ENCODE assay signal across 35 cellular contexts in the genomic region with DNA sequence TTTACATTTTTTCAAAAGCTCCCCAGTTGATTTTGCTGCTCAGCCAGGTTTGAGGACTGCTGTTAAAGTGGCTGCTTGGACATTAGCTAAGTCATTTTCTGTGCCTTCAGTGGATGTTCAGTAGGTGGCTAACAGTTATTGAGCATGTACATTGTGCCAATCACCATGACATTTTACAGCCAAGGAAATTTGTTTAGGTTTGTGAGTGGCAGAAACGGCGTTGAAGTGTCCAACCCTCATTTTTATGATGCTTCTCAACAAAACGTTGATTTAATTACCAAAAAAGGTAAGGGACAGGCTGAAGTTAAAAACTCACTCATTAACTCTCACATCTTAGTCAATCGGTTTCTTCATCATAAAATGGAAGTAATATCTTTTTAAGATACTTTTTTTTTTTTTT. TPM values are rescaled to one million over a fixed set of nuclear protein-coding genes. Genes with fewer than 3 reads are reported as not detected.
"Had no signal": no experiment of that assay in that cellular context is flagged by ENCODE, and none has a peak within 500 bp of the region (broad histone marks: within the 10 kb centered on the region; RNA-seq: fewer than 3 reads in every experiment).

No MANE protein-coding gene starts in this region.

- H3K4me3 Mint-ChIP-seq: activated CD4-positive, alpha-beta memory T cell treated with anti-CD3 and anti-CD28 coated beads for 36 hours; activated CD4-positive, alpha-beta T cell treated with anti-CD3 and anti-CD28 coated beads for 36 hours; activated CD4-positive, alpha-beta T cell treated with anti-CD3 and anti-CD28 coated beads, Interleukin-2, amount 10 ng/mL, durations not matched to agents 24 days and 14 days; activated CD8-positive, alpha-beta memory T cell treated with anti-CD3 and anti-CD28 coated beads, Interleukin-2, amount 10 ng/mL, durations not matched to agents 7 days and 5 days; activated CD8-positive, alpha-beta T cell treated with anti-CD3 and anti-CD28 coated beads, Interleukin-2, amount 10 ng/mL, durations not matched to agents 7 days and 5 days; activated naive CD8-positive, alpha-beta T cell; activated T-cell treated with anti-CD3 and anti-CD28 coated beads, Interleukin-2, amount 50 U/mL, for 72 hours; central memory CD8-positive, alpha-beta T cell; dendritic cell treated with granulocyte-macrophage colony-stimulating factor and Interleukin-4, amounts not matched to agents 40 ng/mL and 50 ng/mL, for 4 days; endodermal cell; T-helper 17 cell; T-helper 2 cell treated with Interferon-gamma antibody and Interleukin-4, amounts not matched to agents 5 μg/mL and 100 μg/mL, for 36 hours had no signal

- H3K9me3 Mint-ChIP-seq: activated CD4-positive, alpha-beta memory T cell treated with anti-CD3 and anti-CD28 coated beads for 36 hours; activated CD4-positive, alpha-beta T cell treated with anti-CD3 and anti-CD28 coated beads, Interleukin-2, amount 10 ng/mL, durations not matched to agents 24 days and 14 days; endodermal cell; T-helper 2 cell treated with Interferon-gamma antibody and Interleukin-4, amounts not matched to agents 5 μg/mL and 100 μg/mL, for 36 hours had no signal

- H3K9me3 ChIP-seq: esophagus muscularis mucosa, gastrocnemius medialis had no signal

- ATAC-seq: activated CD4-positive, alpha-beta T cell treated with anti-CD3 and anti-CD28 coated beads for 36 hours; activated CD8-positive, alpha-beta memory T cell treated with anti-CD3 and anti-CD28 coated beads, Interleukin-2, amount 10 ng/mL, durations not matched to agents 7 days and 5 days; activated CD8-positive, alpha-beta T cell treated with anti-CD3 and anti-CD28 coated beads, Interleukin-2, amount 10 ng/mL, durations not matched to agents 7 days and 5 days; activated T-cell treated with anti-CD3 and anti-CD28 coated beads, Interleukin-2, amount 50 U/mL, for 72 hours; foreskin keratinocyte; gastrocnemius medialis; T-helper 17 cell had no signal

- FAIRE-seq: astrocyte, bronchial epithelial cell had no signal

- H3K4me3 ChIP-seq: coronary artery, dorsolateral prefrontal cortex, esophagus muscularis mucosa, gastrocnemius medialis had no signal

- H3K27ac Mint-ChIP-seq: activated CD4-positive, alpha-beta memory T cell treated with anti-CD3 and anti-CD28 coated beads for 36 hours; activated CD4-positive, alpha-beta T cell treated with anti-CD3 and anti-CD28 coated beads for 36 hours; activated CD4-positive, alpha-beta T cell treated with anti-CD3 and anti-CD28 coated beads, Interleukin-2, amount 10 ng/mL, durations not matched to agents 24 days and 14 days; activated CD8-positive, alpha-beta memory T cell treated with anti-CD3 and anti-CD28 coated beads, Interleukin-2, amount 10 ng/mL, durations not matched to agents 7 days and 5 days; activated CD8-positive, alpha-beta T cell treated with anti-CD3 and anti-CD28 coated beads, Interleukin-2, amount 10 ng/mL, durations not matched to agents 7 days and 5 days; activated naive CD8-positive, alpha-beta T cell; activated T-cell treated with anti-CD3 and anti-CD28 coated beads, Interleukin-2, amount 50 U/mL, for 72 hours; dendritic cell treated with granulocyte-macrophage colony-stimulating factor and Interleukin-4, amounts not matched to agents 40 ng/mL and 50 ng/mL, for 4 days; endodermal cell; T-helper 17 cell; T-helper 2 cell treated with Interferon-gamma antibody and Interleukin-4, amounts not matched to agents 5 μg/mL and 100 μg/mL, for 36 hours had no signal

- H3K36me3 Mint-ChIP-seq: activated CD4-positive, alpha-beta memory T cell treated with anti-CD3 and anti-CD28 coated beads for 36 hours; activated CD8-positive, alpha-beta memory T cell treated with anti-CD3 and anti-CD28 coated beads, Interleukin-2, amount 10 ng/mL, durations not matched to agents 7 days and 5 days; activated naive CD8-positive, alpha-beta T cell had no signal

- H3K27me3 ChIP-seq: brain microvascular endothelial cell, dorsolateral prefrontal cortex, esophagus muscularis mucosa, foreskin keratinocyte, gastrocnemius medialis had no signal

- H3K27ac ChIP-seq: brain microvascular endothelial cell, coronary artery, dorsolateral prefrontal cortex, esophagus muscularis mucosa, foreskin keratinocyte, gastrocnemius medialis, WERI-Rb-1 had no signal

- H3K36me3 ChIP-seq: brain microvascular endothelial cell, esophagus muscularis mucosa, gastrocnemius medialis, WERI-Rb-1 had no signal

- H3K4me1 Mint-ChIP-seq: activated CD4-positive, alpha-beta T cell treated with anti-CD3 and anti-CD28 coated beads for 36 hours; activated CD4-positive, alpha-beta T cell treated with anti-CD3 and anti-CD28 coated beads, Interleukin-2, amount 10 ng/mL, durations not matched to agents 24 days and 14 days; activated CD8-positive, alpha-beta memory T cell treated with anti-CD3 and anti-CD28 coated beads, Interleukin-2, amount 10 ng/mL, durations not matched to agents 7 days and 5 days; central memory CD8-positive, alpha-beta T cell; T-helper 17 cell had no signal

- H3K27me3 Mint-ChIP-seq: activated CD4-positive, alpha-beta memory T cell treated with anti-CD3 and anti-CD28 coated beads for 36 hours; activated CD4-positive, alpha-beta T cell treated with anti-CD3 and anti-CD28 coated beads for 36 hours; activated CD4-positive, alpha-beta T cell treated with anti-CD3 and anti-CD28 coated beads, Interleukin-2, amount 10 ng/mL, durations not matched to agents 24 days and 14 days; activated CD8-positive, alpha-beta memory T cell treated with anti-CD3 and anti-CD28 coated beads, Interleukin-2, amount 10 ng/mL, durations not matched to agents 7 days and 5 days; activated naive CD8-positive, alpha-beta T cell; central memory CD8-positive, alpha-beta T cell; dendritic cell treated with granulocyte-macrophage colony-stimulating factor and Interleukin-4, amounts not matched to agents 40 ng/mL and 50 ng/mL, for 4 days; T-helper 17 cell had no signal

- H3K4me1 ChIP-seq: esophagus muscularis mucosa, foreskin keratinocyte, gastrocnemius medialis had no signal

- DNase-seq: activated CD4-positive, alpha-beta memory T cell treated with anti-CD3 and anti-CD28 coated beads for 36 hours; activated CD4-positive, alpha-beta T cell treated with anti-CD3 and anti-CD28 coated beads for 36 hours; activated CD4-positive, alpha-beta T cell treated with anti-CD3 and anti-CD28 coated beads, Interleukin-2, amount 10 ng/mL, durations not matched to agents 24 days and 14 days; activated CD4-positive, CD25-positive, alpha-beta regulatory T cell; activated CD4-positive, CD25-positive, alpha-beta regulatory T cell treated with anti-CD3 and anti-CD28 coated beads, Interleukin-2, amount 50 U/mL, for 72 hours; activated CD8-positive, alpha-beta memory T cell treated with anti-CD3 and anti-CD28 coated beads, Interleukin-2, amount 10 ng/mL, durations not matched to agents 7 days and 5 days; activated CD8-positive, alpha-beta memory T cell treated with anti-CD3 and anti-CD28 coated beads, Interleukin-2, amount 50 U/mL, for 4 hours; activated CD8-positive, alpha-beta T cell treated with anti-CD3 and anti-CD28 coated beads, Interleukin-2, amount 10 ng/mL, durations not matched to agents 7 days and 5 days; activated gamma-delta T cell; activated naive CD4-positive, alpha-beta T cell; activated naive CD4-positive, alpha-beta T cell treated with anti-CD3 and anti-CD28 coated beads, Interleukin-2, amount 50 U/mL, for 16 hours; activated T-cell treated with anti-CD3 and anti-CD28 coated beads, Interleukin-2, amount 50 U/mL, for 1 hour; activated T-cell treated with anti-CD3 and anti-CD28 coated beads, Interleukin-2, amount 50 U/mL, for 72 hours; amniotic stem cell; anterior cingulate cortex; brain microvascular endothelial cell; dorsolateral prefrontal cortex; effector memory CD4-positive, alpha-beta T cell; endodermal cell; foreskin keratinocyte; gastrocnemius medialis; glutamatergic neuron; T-helper 1 cell; T-helper 17 cell; T1000; WERI-Rb-1 had no signal

RNA-seq across cellular contexts. Expression of a gene that starts 37.0 kb away (rescaled TPM):
- total RNA-seq: activated CD4-positive, alpha-beta T cell treated with anti-CD3 and anti-CD28 coated beads, Interleukin-2, amount 10 ng/mL, durations not matched to agents 24 days and 14 days; activated CD8-positive, alpha-beta memory T cell treated with anti-CD3 and anti-CD28 coated beads for 36 hours; activated CD8-positive, alpha-beta T cell treated with anti-CD3 and anti-CD28 coated beads, Interleukin-2, amount 10 ng/mL, durations not matched to agents 7 days and 5 days; T-helper 17 cell had no signal
